In genomic region chr20:62665826-62666735, GRCh38 we compare ENCODE assay signal across 16 cellular contexts. TPM values are rescaled to one million over a fixed set of nuclear protein-coding genes. Genes with fewer than 3 reads are reported as not detected.
DNase-seq lines count a peak whose midpoint lies in the region; ATAC-seq and TF ChIP-seq lines count a peak whose summit lies in the region.
"Had no signal": no experiment of that assay in that cellular context is flagged by ENCODE, and none has a peak within 500 bp of the region (broad histone marks: within the 10 kb centered on the region; RNA-seq: fewer than 3 reads in every experiment).

No MANE protein-coding gene starts in this region.

- no peaks in the 10 kb centered on the region for H3K27me3 ChIP-seq in mucosa of rectum (ENCODE audit: control insufficient read depth in 2 of 2, insufficient read depth in 2 of 2, low read length in 2 of 2)
- H3K27me3 ChIP-seq: sigmoid colon, uterus had no signal

- no peak for ATAC-seq in GM19023 (IDR thresholded peaks at IDR 0.05; ENCODE audit: unreplicated experiment)
- ATAC-seq: activated T-helper 17 cell treated with anti-CD3 and anti-CD28 coated beads, Interleukin-2, amount 50 U/mL, for 72 hours had no signal

- H3K9me3 ChIP-seq in mucosa of rectum (ENCODE audit: control insufficient read depth in 2 of 2, low read length in 2 of 2): no peaks in the 10 kb centered on the region
- H3K9me3 ChIP-seq: sigmoid colon, uterus had no signal

- H3K27ac ChIP-seq in VCaP: peak overlapping the region; percentile 78
- H3K27ac ChIP-seq in mucosa of rectum (ENCODE audit: low read depth in 2 of 2, low read length in 2 of 2): peak overlapping the region; percentile 67 to 73
- H3K27ac ChIP-seq: uterus had no signal

- peak; percentile 19 for DNase-seq in A172 (ENCODE audit: low spot score)
- peak; percentile 71 for DNase-seq in DMS153 (lab: John Stamatoyannopoulos, UW)
- no peak for DNase-seq in foreskin melanocyte
- DNase-seq in cortex of kidney (lab: John Stamatoyannopoulos, UW): no peak
- DNase-seq: activated CD4-positive, alpha-beta T cell treated with anti-CD3 and anti-CD28 coated beads, Interleukin-2, amount 10 ng/mL, durations not matched to agents 24 days and 14 days; activated naive CD8-positive, alpha-beta T cell treated with anti-CD3 and anti-CD28 coated beads for 36 hours; cerebellar nuclear complex; NCI-H446; nephron progenitor cell; NK-92 treated with Interleukin-12 subunit alpha and Interleukin-12 subunit beta, amount 100 ng/mL, for 24 hours; sigmoid colon had no signal

- H3K36me3 ChIP-seq in mucosa of rectum (ENCODE audit: control insufficient read depth in 2 of 2, insufficient read depth in 2 of 2, low read length in 2 of 2): no peaks in the 10 kb centered on the region
- H3K36me3 ChIP-seq: sigmoid colon, uterus had no signal

- peak overlapping the region; percentile 5 to 56 for H3K9ac ChIP-seq in mucosa of rectum (ENCODE audit: low read depth in 1 of 2, low read length in 2 of 2)

- peaks cover 19 to 23% of the 10 kb centered on the region in 2 donors for H3K4me1 ChIP-seq in mucosa of rectum (ENCODE audit: control insufficient read depth in 2 of 2, insufficient read depth in 2 of 2, low read length in 2 of 2)
- H3K4me1 ChIP-seq: uterus had no signal

- TF ChIP-seq CTCF in VCaP (conservative IDR thresholded peaks at IDR 0.05): no peak

- no peak overlapping the region for H3K4me3 ChIP-seq in mucosa of rectum (ENCODE audit: low read length in 2 of 2)
- H3K4me3 ChIP-seq: sigmoid colon, uterus had no signal

RNA-seq across cellular contexts. Expression of gene SLCO4A1, which starts 23.8 kb away (rescaled TPM):
- 26.5 and 34.8 TPM in 2 replicates for total RNA-seq in A172 (2014; rRNA removed; shearing (Covaris generic))

RNA-seq across cellular contexts. Expression of gene NTSR1, which starts 42.6 kb away (rescaled TPM):
- 8.3 and 9.0 TPM in 2 replicates for total RNA-seq in A172 (2014; rRNA removed; shearing (Covaris generic))
- total RNA-seq: activated CD4-positive, alpha-beta T cell treated with anti-CD3 and anti-CD28 coated beads, Interleukin-2, amount 10 ng/mL, durations not matched to agents 24 days and 14 days; activated naive CD8-positive, alpha-beta T cell treated with anti-CD3 and anti-CD28 coated beads for 36 hours; activated T-helper 17 cell treated with anti-CD3 and anti-CD28 coated beads, Interleukin-2, amount 50 U/mL, for 72 hours; uterus had no signal

Comparison
In these comparisons a context has a peak if more than half of its experiments do, and no peak if none do; other contexts are left out.
1. DNase-seq: peak in A172 (single experiment) and DMS153 (single experiment); none in foreskin melanocyte (single experiment) and cortex of kidney (single experiment).